ENCODE assay signal across 1 cellular context in the genomic region with DNA sequence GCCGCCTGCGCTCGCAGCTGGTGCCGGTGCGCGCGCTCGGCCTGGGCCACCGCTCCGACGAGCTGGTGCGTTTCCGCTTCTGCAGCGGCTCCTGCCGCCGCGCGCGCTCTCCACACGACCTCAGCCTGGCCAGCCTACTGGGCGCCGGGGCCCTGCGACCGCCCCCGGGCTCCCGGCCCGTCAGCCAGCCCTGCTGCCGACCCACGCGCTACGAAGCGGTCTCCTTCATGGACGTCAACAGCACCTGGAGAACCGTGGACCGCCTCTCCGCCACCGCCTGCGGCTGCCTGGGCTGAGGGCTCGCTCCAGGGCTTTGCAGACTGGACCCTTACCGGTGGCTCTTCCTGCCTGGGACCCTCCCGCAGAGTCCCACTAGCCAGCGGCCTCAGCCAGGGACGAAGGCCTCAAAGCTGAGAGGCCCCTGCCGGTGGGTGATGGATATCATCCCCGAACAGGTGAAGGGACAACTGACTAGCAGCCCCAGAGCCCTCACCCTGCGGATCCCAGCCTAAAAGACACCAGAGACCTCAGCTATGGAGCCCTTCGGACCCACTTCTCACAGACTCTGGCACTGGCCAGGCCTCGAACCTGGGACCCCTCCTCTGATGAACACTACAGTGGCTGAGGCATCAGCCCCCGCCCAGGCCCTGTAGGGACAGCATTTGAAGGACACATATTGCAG.
A peak's percentile ranks its signal among the peaks of the same experiment; 100 is the strongest.
TF ChIP-seq lines count a peak whose summit lies in the region.

No MANE protein-coding gene starts in this region.

TF ChIP-seq in WTC11, 78 proteins besides CTCF, POLR2A, EP300 and RAD21 (continued from another document):
- TF ChIP-seq, protein P1, sequence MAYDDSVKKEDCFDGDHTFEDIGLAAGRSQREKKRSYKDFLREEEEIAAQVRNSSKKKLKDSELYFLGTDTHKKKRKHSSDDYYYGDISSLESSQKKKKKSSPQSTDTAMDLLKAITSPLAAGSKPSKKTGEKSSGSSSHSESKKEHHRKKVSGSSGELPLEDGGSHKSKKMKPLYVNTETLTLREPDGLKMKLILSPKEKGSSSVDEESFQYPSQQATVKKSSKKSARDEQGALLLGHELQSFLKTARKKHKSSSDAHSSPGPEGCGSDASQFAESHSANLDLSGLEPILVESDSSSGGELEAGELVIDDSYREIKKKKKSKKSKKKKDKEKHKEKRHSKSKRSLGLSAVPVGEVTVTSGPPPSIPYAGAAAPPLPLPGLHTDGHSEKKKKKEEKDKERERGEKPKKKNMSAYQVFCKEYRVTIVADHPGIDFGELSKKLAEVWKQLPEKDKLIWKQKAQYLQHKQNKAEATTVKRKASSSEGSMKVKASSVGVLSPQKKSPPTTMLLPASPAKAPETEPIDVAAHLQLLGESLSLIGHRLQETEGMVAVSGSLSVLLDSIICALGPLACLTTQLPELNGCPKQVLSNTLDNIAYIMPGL (CRISPR knock-in tag; IDR thresholded peaks at IDR 0.05) = peak; percentile 30
- TF ChIP-seq ARID4B (CRISPR knock-in tag; IDR thresholded peaks at IDR 0.05; ENCODE audit: borderline replicate concordance) (0 out of 2 replicates have a peak, but pooled peaks have one; percentile 62), CREM (CRISPR knock-in tag; IDR thresholded peaks at IDR 0.05) (no peak), MXD4 (CRISPR knock-in tag; IDR thresholded peaks at IDR 0.05; ENCODE audit: borderline replicate concordance) (no peak), ZNF232 (CRISPR knock-in tag; IDR thresholded peaks at IDR 0.05) (no peak), RORB (CRISPR knock-in tag; IDR thresholded peaks at IDR 0.05) (no peak), ATF3 (CRISPR knock-in tag; conservative IDR thresholded peaks at IDR 0.05) (no peak), AR (CRISPR knock-in tag; IDR thresholded peaks at IDR 0.05) (no peak)
- TF ChIP-seq, protein P2, sequence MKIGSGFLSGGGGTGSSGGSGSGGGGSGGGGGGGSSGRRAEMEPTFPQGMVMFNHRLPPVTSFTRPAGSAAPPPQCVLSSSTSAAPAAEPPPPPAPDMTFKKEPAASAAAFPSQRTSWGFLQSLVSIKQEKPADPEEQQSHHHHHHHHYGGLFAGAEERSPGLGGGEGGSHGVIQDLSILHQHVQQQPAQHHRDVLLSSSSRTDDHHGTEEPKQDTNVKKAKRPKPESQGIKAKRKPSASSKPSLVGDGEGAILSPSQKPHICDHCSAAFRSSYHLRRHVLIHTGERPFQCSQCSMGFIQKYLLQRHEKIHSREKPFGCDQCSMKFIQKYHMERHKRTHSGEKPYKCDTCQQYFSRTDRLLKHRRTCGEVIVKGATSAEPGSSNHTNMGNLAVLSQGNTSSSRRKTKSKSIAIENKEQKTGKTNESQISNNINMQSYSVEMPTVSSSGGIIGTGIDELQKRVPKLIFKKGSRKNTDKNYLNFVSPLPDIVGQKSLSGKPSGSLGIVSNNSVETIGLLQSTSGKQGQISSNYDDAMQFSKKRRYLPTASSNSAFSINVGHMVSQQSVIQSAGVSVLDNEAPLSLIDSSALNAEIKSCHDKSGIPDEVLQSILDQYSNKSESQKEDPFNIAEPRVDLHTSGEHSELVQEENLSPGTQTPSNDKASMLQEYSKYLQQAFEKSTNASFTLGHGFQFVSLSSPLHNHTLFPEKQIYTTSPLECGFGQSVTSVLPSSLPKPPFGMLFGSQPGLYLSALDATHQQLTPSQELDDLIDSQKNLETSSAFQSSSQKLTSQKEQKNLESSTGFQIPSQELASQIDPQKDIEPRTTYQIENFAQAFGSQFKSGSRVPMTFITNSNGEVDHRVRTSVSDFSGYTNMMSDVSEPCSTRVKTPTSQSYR (CRISPR knock-in tag; IDR thresholded peaks at IDR 0.05) = no peak
TF ChIP-seq in WTC11: peak in this region for 3.
